Comparison of ENCODE assay signal across 1 cellular context in genomic region chr17:68598545-68598961, GRCh38.
A peak's percentile ranks its signal among the peaks of the same experiment; 100 is the strongest.
TF ChIP-seq lines count a peak whose summit lies in the region.

No MANE protein-coding gene starts in this region.

TF ChIP-seq in HepG2, 621 proteins besides CTCF, POLR2A, EP300 and RAD21 (continued from another document and continues in another):
- TF ChIP-seq, protein P1, sequence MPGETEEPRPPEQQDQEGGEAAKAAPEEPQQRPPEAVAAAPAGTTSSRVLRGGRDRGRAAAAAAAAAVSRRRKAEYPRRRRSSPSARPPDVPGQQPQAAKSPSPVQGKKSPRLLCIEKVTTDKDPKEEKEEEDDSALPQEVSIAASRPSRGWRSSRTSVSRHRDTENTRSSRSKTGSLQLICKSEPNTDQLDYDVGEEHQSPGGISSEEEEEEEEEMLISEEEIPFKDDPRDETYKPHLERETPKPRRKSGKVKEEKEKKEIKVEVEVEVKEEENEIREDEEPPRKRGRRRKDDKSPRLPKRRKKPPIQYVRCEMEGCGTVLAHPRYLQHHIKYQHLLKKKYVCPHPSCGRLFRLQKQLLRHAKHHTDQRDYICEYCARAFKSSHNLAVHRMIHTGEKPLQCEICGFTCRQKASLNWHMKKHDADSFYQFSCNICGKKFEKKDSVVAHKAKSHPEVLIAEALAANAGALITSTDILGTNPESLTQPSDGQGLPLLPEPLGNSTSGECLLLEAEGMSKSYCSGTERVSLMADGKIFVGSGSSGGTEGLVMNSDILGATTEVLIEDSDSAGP (CRISPR knock-in tag; IDR thresholded peaks at IDR 0.05; ENCODE audit: borderline replicate concordance), result no peak
- TF ChIP-seq PRMT3 (CRISPR knock-in tag; IDR thresholded peaks at IDR 0.05; ENCODE audit: borderline replicate concordance, low read depth), result no peak
- TF ChIP-seq THYN1 (CRISPR knock-in tag; IDR thresholded peaks at IDR 0.05; ENCODE audit: borderline replicate concordance, low read depth), result no peak
- no peak for TF ChIP-seq ZC3H4 (CRISPR knock-in tag; IDR thresholded peaks at IDR 0.05; ENCODE audit: borderline replicate concordance)
- TF ChIP-seq RNF2 (conservative IDR thresholded peaks at IDR 0.05; ENCODE audit: low read depth), result no peak
- 0 out of 2 replicates have a peak, but pooled peaks have one; percentile 30 for TF ChIP-seq BRF2 (CRISPR knock-in tag; IDR thresholded peaks at IDR 0.05)
- TF ChIP-seq GABPB1 (CRISPR knock-in tag; IDR thresholded peaks at IDR 0.05), result no peak
- TF ChIP-seq FOSL1 (CRISPR knock-in tag; IDR thresholded peaks at IDR 0.05; ENCODE audit: borderline replicate concordance), result no peak
- TF ChIP-seq ZNF44 (CRISPR knock-in tag; IDR thresholded peaks at IDR 0.05), result no peak
- no peak for TF ChIP-seq ZBTB1 (CRISPR knock-in tag; IDR thresholded peaks at IDR 0.05; ENCODE audit: borderline replicate concordance)
- TF ChIP-seq IRX3 (CRISPR knock-in tag; IDR thresholded peaks at IDR 0.05; ENCODE audit: borderline replicate concordance, low read depth), result no peak
- TF ChIP-seq, protein P2, sequence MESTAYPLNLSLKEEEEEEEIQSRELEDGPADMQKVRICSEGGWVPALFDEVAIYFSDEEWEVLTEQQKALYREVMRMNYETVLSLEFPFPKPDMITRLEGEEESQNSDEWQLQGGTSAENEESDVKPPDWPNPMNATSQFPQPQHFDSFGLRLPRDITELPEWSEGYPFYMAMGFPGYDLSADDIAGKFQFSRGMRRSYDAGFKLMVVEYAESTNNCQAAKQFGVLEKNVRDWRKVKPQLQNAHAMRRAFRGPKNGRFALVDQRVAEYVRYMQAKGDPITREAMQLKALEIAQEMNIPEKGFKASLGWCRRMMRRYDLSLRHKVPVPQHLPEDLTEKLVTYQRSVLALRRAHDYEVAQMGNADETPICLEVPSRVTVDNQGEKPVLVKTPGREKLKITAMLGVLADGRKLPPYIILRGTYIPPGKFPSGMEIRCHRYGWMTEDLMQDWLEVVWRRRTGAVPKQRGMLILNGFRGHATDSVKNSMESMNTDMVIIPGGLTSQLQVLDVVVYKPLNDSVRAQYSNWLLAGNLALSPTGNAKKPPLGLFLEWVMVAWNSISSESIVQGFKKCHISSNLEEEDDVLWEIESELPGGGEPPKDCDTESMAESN (CRISPR knock-in tag; conservative IDR thresholded peaks at IDR 0.05), result no peak
- TF ChIP-seq MAZ (IDR thresholded peaks at IDR 0.05; ENCODE audit: borderline replicate concordance, low read depth, low read length), result no peak
- no peak for TF ChIP-seq MAZ (CRISPR knock-in tag; IDR thresholded peaks at IDR 0.05; ENCODE audit: low read depth)
- no peak for TF ChIP-seq ZNF367 (CRISPR knock-in tag; IDR thresholded peaks at IDR 0.05; ENCODE audit: borderline replicate concordance)
- TF ChIP-seq, protein P3, sequence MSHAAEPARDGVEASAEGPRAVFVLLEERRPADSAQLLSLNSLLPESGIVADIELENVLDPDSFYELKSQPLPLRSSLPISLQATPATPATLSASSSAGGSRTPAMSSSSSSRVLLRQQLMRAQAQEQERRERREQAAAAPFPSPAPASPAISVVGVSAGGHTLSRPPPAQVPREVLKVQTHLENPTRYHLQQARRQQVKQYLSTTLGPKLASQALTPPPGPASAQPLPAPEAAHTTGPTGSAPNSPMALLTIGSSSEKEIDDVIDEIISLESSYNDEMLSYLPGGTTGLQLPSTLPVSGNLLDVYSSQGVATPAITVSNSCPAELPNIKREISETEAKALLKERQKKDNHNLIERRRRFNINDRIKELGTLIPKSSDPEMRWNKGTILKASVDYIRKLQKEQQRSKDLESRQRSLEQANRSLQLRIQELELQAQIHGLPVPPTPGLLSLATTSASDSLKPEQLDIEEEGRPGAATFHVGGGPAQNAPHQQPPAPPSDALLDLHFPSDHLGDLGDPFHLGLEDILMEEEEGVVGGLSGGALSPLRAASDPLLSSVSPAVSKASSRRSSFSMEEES (CRISPR knock-in tag; IDR thresholded peaks at IDR 0.05), result 0 out of 2 replicates have a peak, but pooled peaks have one; percentile 15
- no peak for TF ChIP-seq ATAD3A (CRISPR knock-in tag; IDR thresholded peaks at IDR 0.05)
- no peak; the same call in 1 of the 2 replicates for TF ChIP-seq ZKSCAN8 (CRISPR knock-in tag; IDR thresholded peaks at IDR 0.05; ENCODE audit: borderline replicate concordance)
- no peak for TF ChIP-seq KDM3A (CRISPR knock-in tag; IDR thresholded peaks at IDR 0.05; ENCODE audit: low read depth)
- TF ChIP-seq HDAC2 (CRISPR knock-in tag; IDR thresholded peaks at IDR 0.05), result no peak
- TF ChIP-seq, protein P4, sequence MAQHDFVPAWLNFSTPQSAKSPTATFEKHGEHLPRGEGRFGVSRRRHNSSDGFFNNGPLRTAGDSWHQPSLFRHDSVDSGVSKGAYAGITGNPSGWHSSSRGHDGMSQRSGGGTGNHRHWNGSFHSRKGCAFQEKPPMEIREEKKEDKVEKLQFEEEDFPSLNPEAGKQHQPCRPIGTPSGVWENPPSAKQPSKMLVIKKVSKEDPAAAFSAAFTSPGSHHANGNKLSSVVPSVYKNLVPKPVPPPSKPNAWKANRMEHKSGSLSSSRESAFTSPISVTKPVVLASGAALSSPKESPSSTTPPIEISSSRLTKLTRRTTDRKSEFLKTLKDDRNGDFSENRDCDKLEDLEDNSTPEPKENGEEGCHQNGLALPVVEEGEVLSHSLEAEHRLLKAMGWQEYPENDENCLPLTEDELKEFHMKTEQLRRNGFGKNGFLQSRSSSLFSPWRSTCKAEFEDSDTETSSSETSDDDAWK (CRISPR knock-in tag; IDR thresholded peaks at IDR 0.05), result no peak
- peak; percentile 29; the same call in 1 of the 2 replicates for TF ChIP-seq PHF8 (CRISPR knock-in tag; IDR thresholded peaks at IDR 0.05)
- no peak for TF ChIP-seq PCBP2 (optimal IDR thresholded peaks at IDR 0.05; ENCODE audit: low read depth, low read length, poor library complexity, severe bottlenecking)
- TF ChIP-seq, protein P5, sequence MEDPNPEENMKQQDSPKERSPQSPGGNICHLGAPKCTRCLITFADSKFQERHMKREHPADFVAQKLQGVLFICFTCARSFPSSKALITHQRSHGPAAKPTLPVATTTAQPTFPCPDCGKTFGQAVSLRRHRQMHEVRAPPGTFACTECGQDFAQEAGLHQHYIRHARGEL (CRISPR knock-in tag; IDR thresholded peaks at IDR 0.05), result no peak
- no peak for TF ChIP-seq FOXK2 (IDR thresholded peaks at IDR 0.05)
- TF ChIP-seq NFYB (CRISPR knock-in tag; IDR thresholded peaks at IDR 0.05), result no peak
- no peak for TF ChIP-seq MTERF4 (CRISPR knock-in tag; IDR thresholded peaks at IDR 0.05)
- TF ChIP-seq STAG1 (CRISPR knock-in tag; IDR thresholded peaks at IDR 0.05), result 0 out of 2 replicates have a peak, but pooled peaks have one; percentile 2
- no peak for TF ChIP-seq MTA3 (CRISPR knock-in tag; IDR thresholded peaks at IDR 0.05)
- TF ChIP-seq PITX1 (CRISPR knock-in tag; IDR thresholded peaks at IDR 0.05), result no peak; the same call in 1 of the 2 replicates
- TF ChIP-seq ZNF724P (CRISPR knock-in tag; IDR thresholded peaks at IDR 0.05; ENCODE audit: borderline replicate concordance), result no peak
- no peak for TF ChIP-seq SYNCRIP (IDR thresholded peaks at IDR 0.05; ENCODE audit: insufficient read depth, low read depth, low read length)
- TF ChIP-seq, protein P6, sequence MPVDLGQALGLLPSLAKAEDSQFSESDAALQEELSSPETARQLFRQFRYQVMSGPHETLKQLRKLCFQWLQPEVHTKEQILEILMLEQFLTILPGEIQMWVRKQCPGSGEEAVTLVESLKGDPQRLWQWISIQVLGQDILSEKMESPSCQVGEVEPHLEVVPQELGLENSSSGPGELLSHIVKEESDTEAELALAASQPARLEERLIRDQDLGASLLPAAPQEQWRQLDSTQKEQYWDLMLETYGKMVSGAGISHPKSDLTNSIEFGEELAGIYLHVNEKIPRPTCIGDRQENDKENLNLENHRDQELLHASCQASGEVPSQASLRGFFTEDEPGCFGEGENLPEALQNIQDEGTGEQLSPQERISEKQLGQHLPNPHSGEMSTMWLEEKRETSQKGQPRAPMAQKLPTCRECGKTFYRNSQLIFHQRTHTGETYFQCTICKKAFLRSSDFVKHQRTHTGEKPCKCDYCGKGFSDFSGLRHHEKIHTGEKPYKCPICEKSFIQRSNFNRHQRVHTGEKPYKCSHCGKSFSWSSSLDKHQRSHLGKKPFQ (CRISPR knock-in tag; IDR thresholded peaks at IDR 0.05; ENCODE audit: insufficient replicate concordance), result no peak
- TF ChIP-seq, protein P7, sequence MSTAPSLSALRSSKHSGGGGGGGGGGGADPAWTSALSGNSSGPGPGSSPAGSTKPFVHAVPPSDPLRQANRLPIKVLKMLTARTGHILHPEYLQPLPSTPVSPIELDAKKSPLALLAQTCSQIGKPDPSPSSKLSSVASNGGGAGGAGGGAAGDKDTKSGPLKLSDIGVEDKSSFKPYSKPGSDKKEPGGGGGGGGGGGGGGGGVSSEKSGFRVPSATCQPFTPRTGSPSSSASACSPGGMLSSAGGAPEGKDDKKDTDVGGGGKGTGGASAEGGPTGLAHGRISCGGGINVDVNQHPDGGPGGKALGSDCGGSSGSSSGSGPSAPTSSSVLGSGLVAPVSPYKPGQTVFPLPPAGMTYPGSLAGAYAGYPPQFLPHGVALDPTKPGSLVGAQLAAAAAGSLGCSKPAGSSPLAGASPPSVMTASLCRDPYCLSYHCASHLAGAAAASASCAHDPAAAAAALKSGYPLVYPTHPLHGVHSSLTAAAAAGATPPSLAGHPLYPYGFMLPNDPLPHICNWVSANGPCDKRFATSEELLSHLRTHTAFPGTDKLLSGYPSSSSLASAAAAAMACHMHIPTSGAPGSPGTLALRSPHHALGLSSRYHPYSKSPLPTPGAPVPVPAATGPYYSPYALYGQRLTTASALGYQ (CRISPR knock-in tag; IDR thresholded peaks at IDR 0.05), result peak; percentile 56; the same call in 1 of the 2 replicates
- no peak for TF ChIP-seq SRF (IDR thresholded peaks at IDR 0.05; ENCODE audit: low read depth, low read length)
- TF ChIP-seq ZNF574 (CRISPR knock-in tag; IDR thresholded peaks at IDR 0.05), result no peak
- no peak for TF ChIP-seq ZNF30 (CRISPR knock-in tag; IDR thresholded peaks at IDR 0.05)
- TF ChIP-seq RARA (CRISPR knock-in tag; IDR thresholded peaks at IDR 0.05), result peak; percentile 42
- TF ChIP-seq TCF12 (IDR thresholded peaks at IDR 0.05), result no peak
- no peak for TF ChIP-seq TCF12 (CRISPR knock-in tag; IDR thresholded peaks at IDR 0.05)
- TF ChIP-seq JUN (CRISPR knock-in tag; IDR thresholded peaks at IDR 0.05), result no peak
- TF ChIP-seq ZNF609 (CRISPR knock-in tag; IDR thresholded peaks at IDR 0.05; ENCODE audit: borderline replicate concordance), result no peak
- TF ChIP-seq GATAD1 (CRISPR knock-in tag; IDR thresholded peaks at IDR 0.05), result no peak
